In genomic region chr1:215648957-215649356, GRCh38 we compare ENCODE assay signal across 20 cellular contexts.
DNase-seq lines count a peak whose midpoint lies in the region; ATAC-seq, FAIRE-seq and TF ChIP-seq lines count a peak whose summit lies in the region.
"Had no signal": no experiment of that assay in that cellular context is flagged by ENCODE, and none has a peak within 500 bp of the region (broad histone marks: within the 10 kb centered on the region; RNA-seq: fewer than 3 reads in every experiment).

No MANE protein-coding gene starts in this region.

- TF ChIP-seq CTCF in HepG2 (CRISPR knock-in tag; IDR thresholded peaks at IDR 0.05) (no peak), right lobe of liver (IDR thresholded peaks at IDR 0.05) (no peak), IMR-90 (conservative IDR thresholded peaks at IDR 0.05; ENCODE audit: low read depth, low read length) (no peak), H1 (IDR thresholded peaks at IDR 0.05; ENCODE audit: control extremely low read depth in 1 of 3, insufficient read depth in 1 of 3, low read depth in 1 of 3, low read length in 3 of 3) (no peak)

- H3K56ac ChIP-seq in IMR-90 (ENCODE audit: extremely low read depth, insufficient read depth, low read length) (no peak overlapping the region), H1 (replicated peaks; ENCODE audit: insufficient read length, low read depth, low read length) (no peak overlapping the region)

- CTCF ChIA-PET in HepG2 (lab: Yijun Ruan, JAX; ENCODE audit: low intra/inter-chr PET ratio, low total read pairs) = no interaction called here
- CTCF ChIA-PET in IMR-90 (lab: Yijun Ruan, JAX) = no interaction called here
- CTCF ChIA-PET in H1 (lab: Charles Lee; ENCODE audit: partially characterized antibody) = interaction anchor here (0.6 kb wide), 1 partner anchor 967 kb away, joined by 3 read pairs; no protein-coding TSS in a partner anchor

- H3K23ac ChIP-seq in IMR-90 (ENCODE audit: low read depth, low read length) (no peak overlapping the region), H1 (ENCODE audit: insufficient read length) (no peak overlapping the region)

- no peaks in the 10 kb centered on the region for H3K9me2 ChIP-seq in Karpas-422 (replicated peaks; ENCODE audit: insufficient read depth, low read length)

- no peak overlapping the region for H3K4me3 ChIP-seq in HepG2 (replicated peaks in 1 of 3; ENCODE audit: insufficient read depth in 1 of 3, low read depth in 2 of 3, low read length in 3 of 3)
- H3K4me3 ChIP-seq in right lobe of liver = no peak overlapping the region
- H3K4me3 ChIP-seq in IMR-90 (ENCODE audit: insufficient read depth, low read depth, low read length) = no peak overlapping the region
- H3K4me3 ChIP-seq in H1 (ENCODE audit: extremely low read depth in 1 of 4, insufficient read depth in 2 of 4, low read depth in 3 of 4, low read length in 4 of 4) = no peak overlapping the region
- no peak overlapping the region for H3K4me3 ChIP-seq in Karpas-422 (ENCODE audit: low read length)
- H3K4me3 ChIP-seq: BLaER1 had no signal

- H3K18ac ChIP-seq in IMR-90 (ENCODE audit: low read depth, low read length) (no peak overlapping the region), H1 (ENCODE audit: extremely low read depth, low read length) (no peak overlapping the region)

- H2BK120ac ChIP-seq in IMR-90 (ENCODE audit: low read depth, low read length) = no peak overlapping the region
- no peak overlapping the region for H2BK120ac ChIP-seq in H1 (replicated peaks; ENCODE audit: low read depth, low read length)

- H3K9me1 ChIP-seq in IMR-90 (ENCODE audit: insufficient read depth, low read length) = no peaks in the 10 kb centered on the region

- in situ Hi-C loops in HepG2 (cut with HindIII; ENCODE audit: extremely low pct_ligation_motif_present, low pct_unique_long_range_greater_than_20kb) (no loop called here), IMR-90 (cut with MboI; ENCODE audit: low sequenced_read_pairs) (no loop called here)

- H4K20me1 ChIP-seq in HepG2 (ENCODE audit: insufficient read depth, low read length) = no peaks in the 10 kb centered on the region
- no peaks in the 10 kb centered on the region for H4K20me1 ChIP-seq in IMR-90 (ENCODE audit: insufficient read depth, low read length)
- H4K20me1 ChIP-seq in H1 (replicated peaks in 1 of 2; ENCODE audit: control insufficient read depth in 1 of 2, insufficient read depth in 2 of 2, low read length in 2 of 2) = no peaks in the 10 kb centered on the region
- no peaks in the 10 kb centered on the region for H4K20me1 ChIP-seq in Karpas-422 (ENCODE audit: insufficient read depth, low read depth, low read length)
- H4K20me1 ChIP-seq: BLaER1 had no signal

- FAIRE-seq in HepG2 (lab: Jason Lieb, UNC) (no peak), H1 (lab: Jason Lieb, UNC) (no peak)
- FAIRE-seq: G401.6, GM12891, GM19239 had no signal

- no peak for DNase-seq in HepG2 (ENCODE audit: low spot score)
- DNase-seq in right lobe of liver = no peak
- DNase-seq in IMR-90 = no peak
- no peak for DNase-seq in H1 (ENCODE audit: low read depth in 1 of 2, low spot score in 2 of 2)
- no peak for DNase-seq in Karpas-422
- DNase-seq: ACHN; BE2C; C1 segment of cervical spinal cord; CD4-positive, alpha-beta memory T cell; CD4-positive, CD25-positive, alpha-beta regulatory T cell; CD8-positive, alpha-beta memory T cell; COR-L47; DMS79 treated with DMSO at 0.1 percent for 48 hours; GF-D8 had no signal

- intact Hi-C loops in HepG2 (cut with micrococcal nuclease; ENCODE audit: unreplicated experiment) (no loop called here), right lobe of liver (cut with DNase I) (no loop called here), IMR-90 (cut with micrococcal nuclease) (no loop called here)

- H2BK20ac ChIP-seq in IMR-90 (ENCODE audit: low read depth, low read length) (no peak overlapping the region), H1 (ENCODE audit: low read length) (no peak overlapping the region)

- H3K27ac ChIP-seq in HepG2 (ENCODE audit: extremely low read length, insufficient read depth, low read length) (no peak overlapping the region), right lobe of liver (no peak overlapping the region), IMR-90 (ENCODE audit: insufficient read depth, low read length) (no peak overlapping the region), H1 (ENCODE audit: low read depth, low read length) (no peak overlapping the region), Karpas-422 (ENCODE audit: low read length) (no peak overlapping the region)
- H3K27ac ChIP-seq: 22Rv1, BLaER1 had no signal

- H3K14ac ChIP-seq in IMR-90 (replicated peaks; ENCODE audit: low read depth, low read length) = no peak overlapping the region
- H3K14ac ChIP-seq in H1 (ENCODE audit: insufficient read length) = no peak overlapping the region

- H3K79me1 ChIP-seq in IMR-90 (ENCODE audit: low read depth in 1 of 2, low read length in 2 of 2) (no peaks in the 10 kb centered on the region), H1 (ENCODE audit: low read depth, low read length) (no peaks in the 10 kb centered on the region)

- TF ChIP-seq POLR2A in HepG2 (IDR thresholded peaks at IDR 0.05; ENCODE audit: insufficient read depth in 1 of 2, low read depth in 2 of 2, low read length in 2 of 2) (no peak), right lobe of liver (IDR thresholded peaks at IDR 0.05) (no peak), IMR-90 (IDR thresholded peaks at IDR 0.05; ENCODE audit: low read depth, low read length) (no peak), H1 (IDR thresholded peaks at IDR 0.05; ENCODE audit: control extremely low read depth in 1 of 2, low read depth in 2 of 2, low read length in 2 of 2) (no peak)

- H4K8ac ChIP-seq in IMR-90 (ENCODE audit: low read depth in 2 of 2, low read length in 2 of 2) (no peak overlapping the region), H1 (ENCODE audit: extremely low read depth, insufficient read depth, low read length) (no peak overlapping the region)

- dilution Hi-C loops in IMR-90 (cut with HindIII; ENCODE audit: low sequenced_read_pairs, unreplicated experiment) = no loop called here

- H2AK5ac ChIP-seq in IMR-90 (ENCODE audit: low read depth, low read length) (no peak overlapping the region), H1 (ENCODE audit: low read depth, low read length) (no peak overlapping the region)

- BruUV-seq in HepG2 (replicated peaks; lab: Mats Ljungman, UMichigan) (no TSS peak), IMR-90 (replicated peaks; lab: Mats Ljungman, UMichigan) (no TSS peak)

- no peaks in the 10 kb centered on the region for H3K79me2 ChIP-seq in HepG2 (ENCODE audit: insufficient read depth, low read length)
- no peaks in the 10 kb centered on the region for H3K79me2 ChIP-seq in H1 (ENCODE audit: control insufficient read depth in 1 of 2, insufficient read depth in 2 of 2, low read length in 2 of 2)
- H3K79me2 ChIP-seq in Karpas-422 (ENCODE audit: low read length) = no peaks in the 10 kb centered on the region

- no peak overlapping the region for H2BK12ac ChIP-seq in H1 (ENCODE audit: low read depth, low read length)

- H2BK5ac ChIP-seq in IMR-90 (ENCODE audit: low read depth, low read length, poor library complexity, severe bottlenecking) (no peak overlapping the region), H1 (ENCODE audit: low read depth, low read length) (no peak overlapping the region)

- TF ChIP-seq EP300 in HepG2 (IDR thresholded peaks at IDR 0.05; ENCODE audit: low read depth in 2 of 2, low read length in 2 of 2) = no peak
- TF ChIP-seq EP300 in HepG2 (CRISPR knock-in tag; IDR thresholded peaks at IDR 0.05; ENCODE audit: borderline replicate concordance) = no peak
- TF ChIP-seq EP300 in H1 (IDR thresholded peaks at IDR 0.05; ENCODE audit: borderline replicate concordance in 1 of 2, low read depth in 2 of 2, low read length in 2 of 2) = no peak

- H3K4ac ChIP-seq in IMR-90 (ENCODE audit: low read depth, low read length) = no peak overlapping the region
- H3K4ac ChIP-seq in H1 (replicated peaks; ENCODE audit: insufficient read length, low read depth, low read length) = no peak overlapping the region

- 47% methylated on average over 4 of the region's 4 CpGs for WGBS in HepG2 (ENCODE audit: low lambda C conversion rate)
- 89% methylated on average over 4 of the region's 4 CpGs for WGBS in right lobe of liver (ENCODE audit: insufficient coverage, low coverage, low lambda C conversion rate, missing lambda C conversion rate)
- no CpG with 5 or more reads among the region's 4 CpGs for WGBS in IMR-90 (ENCODE audit: extremely low coverage in 2 of 2, insufficient read length in 1 of 2), 2 experiments
- 95% methylated on average over 4 of the region's 4 CpGs; no CpG with 5 or more reads in 1 of the 2 experiments for WGBS in H1 (ENCODE audit: extremely low coverage in 1 of 2, insufficient coverage in 1 of 2, insufficient read length in 1 of 2, insufficient replicate concordance in 2 of 2, low coverage in 1 of 2, low lambda C conversion rate in 2 of 2, missing lambda C conversion rate in 1 of 2), 2 experiments

- H3K4me1 ChIP-seq in HepG2 (ENCODE audit: insufficient read depth, low read length) (peaks cover 22% of the 10 kb centered on the region), right lobe of liver (peaks cover 0 to 43% (median 11%) of the 10 kb centered on the region in 4 donors), IMR-90 (ENCODE audit: control insufficient read depth, insufficient read depth, low read length) (peaks cover 2% of the 10 kb centered on the region; the same call in 1 of the 2 replicates), H1 (replicated peaks in 1 of 4; ENCODE audit: control insufficient read depth in 3 of 4, insufficient read depth in 4 of 4, low read length in 3 of 4) (peaks cover 0 to 29% (median 11%) of the 10 kb centered on the region in 4 experiments; a peak in 5 of 7 replicates), Karpas-422 (ENCODE audit: low read length) (no peaks in the 10 kb centered on the region)
- H3K4me1 ChIP-seq: BE2C, BLaER1 had no signal

- no peak for ATAC-seq in HepG2
- ATAC-seq in right lobe of liver = no peak
- no peak for ATAC-seq in IMR-90 (ENCODE audit: low read depth)
- ATAC-seq in GM19328 (IDR thresholded peaks at IDR 0.05; ENCODE audit: unreplicated experiment) = no peak

- H3K4me2 ChIP-seq in HepG2 (ENCODE audit: low read depth, low read length) (no peak overlapping the region), IMR-90 (ENCODE audit: low read depth, low read length) (no peak overlapping the region), H1 (ENCODE audit: insufficient read depth in 1 of 2, low read depth in 2 of 2, low read length in 2 of 2) (no peak overlapping the region), Karpas-422 (ENCODE audit: low read depth, low read length, poor library complexity, severe bottlenecking) (no peak overlapping the region)
- H3K4me2 ChIP-seq: BLaER1 had no signal

- H3K9ac ChIP-seq in HepG2 (ENCODE audit: insufficient read depth, low read depth, low read length) = no peak overlapping the region
- H3K9ac ChIP-seq in IMR-90 (ENCODE audit: low read depth, low read length) = no peak overlapping the region
- no peak overlapping the region for H3K9ac ChIP-seq in H1 (replicated peaks in 1 of 4; ENCODE audit: extremely low read depth in 1 of 4, low read depth in 3 of 4, low read length in 3 of 4)
- no peak overlapping the region for H3K9ac ChIP-seq in Karpas-422 (ENCODE audit: low read length)
- H3K9ac ChIP-seq: BLaER1 had no signal

- H4K91ac ChIP-seq in IMR-90 (ENCODE audit: insufficient read depth, low read depth, low read length) (no peak overlapping the region), H1 (replicated peaks; ENCODE audit: insufficient read length, low read length) (no peak overlapping the region)

- H2BK15ac ChIP-seq in IMR-90 (ENCODE audit: low read depth, low read length) = no peak overlapping the region
- H2BK15ac ChIP-seq in H1 (ENCODE audit: low read length) = no peak overlapping the region

- POLR2A ChIA-PET in HepG2 (lab: Yijun Ruan, JAX) (no interaction called here), IMR-90 (lab: Charles Lee; ENCODE audit: unreplicated experiment) (no interaction called here), H1 (lab: Charles Lee; ENCODE audit: partially characterized antibody) (no interaction called here)

- H3K27me3 ChIP-seq in HepG2 (ENCODE audit: control insufficient read depth in 1 of 2, insufficient read depth in 2 of 2, low read length in 2 of 2) (no peaks in the 10 kb centered on the region), right lobe of liver (no peaks in the 10 kb centered on the region), IMR-90 (ENCODE audit: control insufficient read depth, insufficient read depth, low read length) (no peaks in the 10 kb centered on the region; the same call in 1 of the 2 replicates), H1 (replicated peaks in 1 of 4; ENCODE audit: control insufficient read depth in 3 of 4, extremely low read depth in 1 of 4, insufficient read depth in 3 of 4, low read length in 3 of 4) (no peaks in the 10 kb centered on the region), Karpas-422 (ENCODE audit: low read length) (no peaks in the 10 kb centered on the region)
- H3K27me3 ChIP-seq: BE2C, BLaER1 had no signal

- H4K5ac ChIP-seq in IMR-90 (ENCODE audit: low read depth, low read length) = no peak overlapping the region
- no peak overlapping the region for H4K5ac ChIP-seq in H1 (ENCODE audit: insufficient read length, low read depth, low read length)

- no peaks in the 10 kb centered on the region for H3K36me3 ChIP-seq in HepG2 (replicated peaks in 1 of 2; ENCODE audit: control insufficient read depth in 1 of 2, insufficient read depth in 2 of 2, low read length in 2 of 2)
- no peaks in the 10 kb centered on the region for H3K36me3 ChIP-seq in right lobe of liver
- H3K36me3 ChIP-seq in IMR-90 (ENCODE audit: control insufficient read depth, insufficient read depth, low read length) = no peaks in the 10 kb centered on the region
- no peaks in the 10 kb centered on the region for H3K36me3 ChIP-seq in H1 (ENCODE audit: control insufficient read depth in 2 of 4, insufficient read depth in 4 of 4, low read length in 3 of 4)
- no peaks in the 10 kb centered on the region for H3K36me3 ChIP-seq in Karpas-422 (ENCODE audit: insufficient read depth, low read length)
- H3K36me3 ChIP-seq: BE2C, BLaER1 had no signal

- no peak overlapping the region for H2AK9ac ChIP-seq in IMR-90 (replicated peaks; ENCODE audit: low read depth, low read length, poor library complexity)

- H3K23me2 ChIP-seq in H1 (ENCODE audit: low read depth, low read length) = no peaks in the 10 kb centered on the region; the same call in 1 of the 2 replicates

- H2AFZ ChIP-seq in HepG2 (ENCODE audit: low read length) (no peak overlapping the region), IMR-90 (replicated peaks; ENCODE audit: low read length, poor library complexity) (no peak overlapping the region), H1 (ENCODE audit: low read length) (no peak overlapping the region), Karpas-422 (ENCODE audit: low read length) (no peak overlapping the region)

- TF ChIP-seq RAD21 in HepG2 (CRISPR knock-in tag; IDR thresholded peaks at IDR 0.05) = no peak
- no peak for TF ChIP-seq RAD21 in IMR-90 (IDR thresholded peaks at IDR 0.05; ENCODE audit: low read length)
- no peak for TF ChIP-seq RAD21 in H1 (IDR thresholded peaks at IDR 0.05 in 1 of 2, conservative IDR thresholded peaks at IDR 0.05 in 1 of 2; ENCODE audit: low read depth in 2 of 2, low read length in 2 of 2)

- no peaks in the 10 kb centered on the region for H3K9me3 ChIP-seq in HepG2 (ENCODE audit: low read length)
- no peaks in the 10 kb centered on the region for H3K9me3 ChIP-seq in right lobe of liver
- H3K9me3 ChIP-seq in IMR-90 (ENCODE audit: control insufficient read depth, insufficient read depth, low read length) = no peaks in the 10 kb centered on the region
- H3K9me3 ChIP-seq in H1 (ENCODE audit: insufficient read depth in 2 of 2, low read depth in 1 of 2, low read length in 1 of 2) = no peaks in the 10 kb centered on the region
- no peaks in the 10 kb centered on the region for H3K9me3 ChIP-seq in Karpas-422 (ENCODE audit: low read length)
- H3K9me3 ChIP-seq: BE2C, BLaER1 had no signal

Comparison
In these comparisons a context has a peak if more than half of its experiments do, and no peak if none do; other contexts are left out.
1. Of the 41 proteins assayed by ChIP-seq in both HepG2 and H1: peak only in HepG2: none; only in H1: none; in both: MAFK; in neither: 40.